In genomic region chr9:8717146-8717545, GRCh38 we compare ENCODE assay signal across 24 cellular contexts.
"Had no signal": no experiment of that assay in that cellular context is flagged by ENCODE, and none has a peak within 500 bp of the region (broad histone marks: within the 10 kb centered on the region; RNA-seq: fewer than 3 reads in every experiment).

No MANE protein-coding gene starts in this region.

- H3K4me3 ChIP-seq: gastroesophageal sphincter, heart left ventricle, ovary, psoas muscle, skin epidermis, upper lobe of right lung had no signal

- H3K4me3 Mint-ChIP-seq: activated naive CD8-positive, alpha-beta T cell; activated T-cell treated with anti-CD3 and anti-CD28 coated beads, Interleukin-2, amount 50 U/mL, for 72 hours; memory B cell; naive thymus-derived CD8-positive, alpha-beta T cell had no signal

- H3K9me3 Mint-ChIP-seq: activated T-cell treated with anti-CD3 and anti-CD28 coated beads, Interleukin-2, amount 50 U/mL, for 72 hours; naive thymus-derived CD8-positive, alpha-beta T cell had no signal

- H3K27ac Mint-ChIP-seq: activated naive CD8-positive, alpha-beta T cell; activated T-cell treated with anti-CD3 and anti-CD28 coated beads, Interleukin-2, amount 50 U/mL, for 72 hours; memory B cell; naive thymus-derived CD8-positive, alpha-beta T cell had no signal

- DNase-seq: activated CD4-positive, alpha-beta T cell treated with anti-CD3 and anti-CD28 coated beads for 1 hour; activated CD8-positive, alpha-beta memory T cell treated with anti-CD3 and anti-CD28 coated beads for 24 hours; activated CD8-positive, alpha-beta memory T cell treated with anti-CD3 and anti-CD28 coated beads, Interleukin-2, amount 50 U/mL, for 48 hours; activated gamma-delta T cell treated with Interleukin-2 at 50 U/mL for 16 hours; activated T-cell treated with anti-CD3 and anti-CD28 coated beads, Interleukin-2, amount 50 U/mL, for 72 hours; amygdala; brain microvascular endothelial cell; central memory CD4-positive, alpha-beta T cell; cortex of kidney; heart left ventricle; left ventricle myocardium superior; naive thymus-derived CD8-positive, alpha-beta T cell; ovary; psoas muscle; right cardiac atrium; stimulated activated CD4-positive, alpha-beta T cell treated with anti-CD3 and anti-CD28 coated beads, Interleukin-15, amount 100 ng/mL, for 24 hours; stimulated activated CD4-positive, alpha-beta T cell treated with anti-CD3 and anti-CD28 coated beads, Interleukin-2, amount 100 ng/mL, for 48 hours; T-helper 2 cell; upper lobe of right lung; WERI-Rb-1 had no signal

- H3K36me3 Mint-ChIP-seq: activated naive CD8-positive, alpha-beta T cell; memory B cell; naive thymus-derived CD8-positive, alpha-beta T cell had no signal

- H3K4me1 Mint-ChIP-seq: memory B cell had no signal

- ATAC-seq: activated T-cell treated with anti-CD3 and anti-CD28 coated beads, Interleukin-2, amount 50 U/mL, for 72 hours; gastroesophageal sphincter; heart left ventricle; left ventricle myocardium superior; naive thymus-derived CD8-positive, alpha-beta T cell; psoas muscle; right cardiac atrium; upper lobe of right lung had no signal
